1 cellular context compared by ENCODE assay signal in genomic region chr2:159832026-159832425, GRCh38.
TF ChIP-seq lines count a peak whose summit lies in the region.

No MANE protein-coding gene starts in this region.

TF ChIP-seq in WTC11, 78 proteins besides CTCF, POLR2A, EP300 and RAD21 (continued from another document):
- TF ChIP-seq GABPB1 (CRISPR knock-in tag; IDR thresholded peaks at IDR 0.05) (no peak), PRRX2 (CRISPR knock-in tag; IDR thresholded peaks at IDR 0.05) (no peak)
